In the genomic region with DNA sequence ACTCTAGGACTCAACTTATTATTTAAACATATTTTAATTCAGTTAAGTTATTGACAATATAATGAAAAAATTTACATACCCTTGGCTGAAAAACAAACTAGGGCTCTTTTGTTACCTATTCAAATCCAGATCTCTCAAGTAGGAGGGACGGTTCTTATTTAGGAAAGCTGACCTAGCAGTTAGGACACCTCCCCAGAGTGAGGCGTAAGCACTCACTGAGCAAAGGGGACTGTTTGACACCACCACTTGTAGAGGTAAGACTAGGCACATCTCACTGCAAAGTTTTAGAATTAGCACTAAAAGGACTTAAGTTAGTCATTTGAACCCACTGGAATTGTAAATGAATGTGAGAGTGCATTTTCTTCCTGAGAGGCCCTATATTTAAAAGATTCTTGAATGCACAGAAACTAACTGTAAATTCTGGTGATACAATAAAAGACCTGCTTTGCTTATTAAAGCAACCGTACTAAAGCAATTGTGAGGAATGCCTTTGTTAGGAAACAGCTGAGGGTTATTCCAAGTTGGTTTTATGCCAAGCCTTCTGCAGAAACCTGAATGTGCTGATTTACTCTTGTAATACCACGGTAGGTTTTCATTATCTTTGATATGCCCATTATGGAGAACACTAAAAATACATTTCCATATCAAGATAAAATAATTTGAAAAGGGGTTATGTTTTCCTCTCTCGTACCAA, we compare ENCODE assay signal across 27 cellular contexts. TPM values are rescaled to one million over a fixed set of nuclear protein-coding genes. Genes with fewer than 3 reads are reported as not detected.
DNase-seq lines count a peak whose midpoint lies in the region; ATAC-seq, FAIRE-seq and TF ChIP-seq lines count a peak whose summit lies in the region.
"Had no signal": no experiment of that assay in that cellular context is flagged by ENCODE, and none has a peak within 500 bp of the region (broad histone marks: within the 10 kb centered on the region; RNA-seq: fewer than 3 reads in every experiment).

No MANE protein-coding gene starts in this region.

- no peaks in the 10 kb centered on the region for H3K79me2 ChIP-seq in H1 (ENCODE audit: control insufficient read depth in 1 of 2, insufficient read depth in 2 of 2, low read length in 2 of 2)

- no peak overlapping the region for H3K27ac Mint-ChIP-seq in T-helper 2 cell treated with Interferon-gamma antibody and Interleukin-4, amounts not matched to agents 5 μg/mL and 100 μg/mL, for 36 hours
- H3K27ac Mint-ChIP-seq: activated CD8-positive, alpha-beta T cell treated with anti-CD3 and anti-CD28 coated beads, Interleukin-2, amount 10 ng/mL, durations not matched to agents 7 days and 5 days; B cell had no signal

- H2BK20ac ChIP-seq in H1 (ENCODE audit: low read length), result no peak overlapping the region

- no peak overlapping the region for H4K8ac ChIP-seq in H1 (ENCODE audit: extremely low read depth, insufficient read depth, low read length)

- POLR2A ChIA-PET in H1 (lab: Charles Lee; ENCODE audit: partially characterized antibody), result interaction anchor here (1.3 kb wide), 2 partner anchors 12 to 18 kb away, joined by 3 read pairs; no protein-coding TSS in a partner anchor

- no peak for TF ChIP-seq EP300 in H1 (IDR thresholded peaks at IDR 0.05; ENCODE audit: borderline replicate concordance in 1 of 2, low read depth in 2 of 2, low read length in 2 of 2)
- no peak for TF ChIP-seq EP300 in upper lobe of left lung (IDR thresholded peaks at IDR 0.05)

- CTCF ChIA-PET in H1 (lab: Charles Lee; ENCODE audit: partially characterized antibody), result no interaction called here

- H3K4me2 ChIP-seq in H1 (ENCODE audit: insufficient read depth in 1 of 2, low read depth in 2 of 2, low read length in 2 of 2), result no peak overlapping the region

- H3K36me3 Mint-ChIP-seq in T-helper 2 cell treated with Interferon-gamma antibody and Interleukin-4, amounts not matched to agents 5 μg/mL and 100 μg/mL, for 36 hours (ENCODE audit: low read depth), result peaks cover 56% of the 10 kb centered on the region

- ATAC-seq in GM21360 (IDR thresholded peaks at IDR 0.05; ENCODE audit: unreplicated experiment), result no peak
- no peak for ATAC-seq in upper lobe of left lung (ENCODE audit: low FRiP score in 2 of 2)
- ATAC-seq in sciatic nerve, result no peak
- ATAC-seq: activated CD8-positive, alpha-beta T cell treated with anti-CD3 and anti-CD28 coated beads, Interleukin-2, amount 10 ng/mL, durations not matched to agents 7 days and 5 days; gastrocnemius medialis had no signal

- no peaks in the 10 kb centered on the region for H3K36me3 ChIP-seq in H1 (ENCODE audit: control insufficient read depth in 2 of 4, insufficient read depth in 4 of 4, low read length in 3 of 4)
- peaks cover 5% of the 10 kb centered on the region for H3K36me3 ChIP-seq in muscle layer of colon (ENCODE audit: insufficient read depth, low read length)
- H3K36me3 ChIP-seq in upper lobe of left lung, result peaks cover 0 to 12% (median 0%) of the 10 kb centered on the region in 4 donors
- H3K36me3 ChIP-seq: cardiac muscle cell, gastrocnemius medialis, transverse colon had no signal

- no peaks in the 10 kb centered on the region for H4K20me1 ChIP-seq in H1 (replicated peaks in 1 of 2; ENCODE audit: control insufficient read depth in 1 of 2, insufficient read depth in 2 of 2, low read length in 2 of 2)

- H3K4me3 ChIP-seq in H1 (ENCODE audit: extremely low read depth in 1 of 4, insufficient read depth in 2 of 4, low read depth in 3 of 4, low read length in 4 of 4) (no peak overlapping the region), muscle layer of colon (ENCODE audit: low read depth in 1 of 2, low read length in 2 of 2) (no peak overlapping the region), upper lobe of left lung (no peak overlapping the region)
- H3K4me3 ChIP-seq: cardiac muscle cell, dorsolateral prefrontal cortex, gastrocnemius medialis, GM12878, transverse colon had no signal

- H3K27ac ChIP-seq in H1 (ENCODE audit: low read depth, low read length) (no peak overlapping the region), muscle layer of colon (ENCODE audit: low read depth, low read length) (peak overlapping the region; percentile 42), upper lobe of left lung (no peak overlapping the region)
- H3K27ac ChIP-seq: cardiac muscle cell, dorsolateral prefrontal cortex, gastrocnemius medialis, HL-60 had no signal

- no peak overlapping the region for H2BK5ac ChIP-seq in H1 (ENCODE audit: low read depth, low read length)

- H3K23ac ChIP-seq in H1 (ENCODE audit: insufficient read length), result no peak overlapping the region

- intact Hi-C loops in sciatic nerve (cut with DNase I), result no loop called here

- no peak overlapping the region for H2BK120ac ChIP-seq in H1 (replicated peaks; ENCODE audit: low read depth, low read length)

- H2AK5ac ChIP-seq in H1 (ENCODE audit: low read depth, low read length), result no peak overlapping the region

- peaks cover 0 to 7% (median 2%) of the 10 kb centered on the region in 4 experiments; a peak in 3 of 7 replicates for H3K4me1 ChIP-seq in H1 (replicated peaks in 1 of 4; ENCODE audit: control insufficient read depth in 3 of 4, insufficient read depth in 4 of 4, low read length in 3 of 4)
- peaks cover 13% of the 10 kb centered on the region for H3K4me1 ChIP-seq in muscle layer of colon (ENCODE audit: insufficient read depth, low read length)
- H3K4me1 ChIP-seq in upper lobe of left lung, result no peaks in the 10 kb centered on the region
- H3K4me1 ChIP-seq: gastrocnemius medialis had no signal

- H3K9me3 ChIP-seq in H1 (ENCODE audit: insufficient read depth in 2 of 2, low read depth in 1 of 2, low read length in 1 of 2), result no peaks in the 10 kb centered on the region
- H3K9me3 ChIP-seq in muscle layer of colon (ENCODE audit: low read length), result no peaks in the 10 kb centered on the region
- H3K9me3 ChIP-seq in upper lobe of left lung, result no peaks in the 10 kb centered on the region
- H3K9me3 ChIP-seq: gastrocnemius medialis, transverse colon had no signal

- TF ChIP-seq POLR2A in GM12891 (IDR thresholded peaks at IDR 0.05; ENCODE audit: low read depth, low read length), result no peak
- TF ChIP-seq POLR2A in H1 (IDR thresholded peaks at IDR 0.05; ENCODE audit: control extremely low read depth in 1 of 2, low read depth in 2 of 2, low read length in 2 of 2), result no peak
- no peak for TF ChIP-seq POLR2A in upper lobe of left lung (IDR thresholded peaks at IDR 0.05)

- no peak overlapping the region for H3K4ac ChIP-seq in H1 (replicated peaks; ENCODE audit: insufficient read length, low read depth, low read length)

- H3K27me3 Mint-ChIP-seq in T-helper 2 cell treated with Interferon-gamma antibody and Interleukin-4, amounts not matched to agents 5 μg/mL and 100 μg/mL, for 36 hours (ENCODE audit: low read depth), result no peaks in the 10 kb centered on the region
- H3K27me3 Mint-ChIP-seq: B cell, IgD-negative memory B cell had no signal

- H3K23me2 ChIP-seq in H1 (ENCODE audit: low read depth, low read length), result no peaks in the 10 kb centered on the region

- H3K4me1 Mint-ChIP-seq in T-helper 2 cell treated with Interferon-gamma antibody and Interleukin-4, amounts not matched to agents 5 μg/mL and 100 μg/mL, for 36 hours (ENCODE audit: low read depth), result no peaks in the 10 kb centered on the region

- no peak for TF ChIP-seq CTCF in H1 (IDR thresholded peaks at IDR 0.05; ENCODE audit: control extremely low read depth in 1 of 3, insufficient read depth in 1 of 3, low read depth in 1 of 3, low read length in 3 of 3)
- TF ChIP-seq CTCF in upper lobe of left lung (IDR thresholded peaks at IDR 0.05), result no peak

- FAIRE-seq in GM12891 (lab: Jason Lieb, UNC) (peak; percentile 33), H1 (lab: Jason Lieb, UNC) (peak; percentile 66)
- FAIRE-seq: A204.1, keratinocyte had no signal

- H2BK15ac ChIP-seq in H1 (ENCODE audit: low read length), result no peak overlapping the region

- H2AFZ ChIP-seq in H1 (ENCODE audit: low read length), result no peak overlapping the region

- H3K9me3 Mint-ChIP-seq in T-helper 2 cell treated with Interferon-gamma antibody and Interleukin-4, amounts not matched to agents 5 μg/mL and 100 μg/mL, for 36 hours, result no peaks in the 10 kb centered on the region
- H3K9me3 Mint-ChIP-seq: IgD-negative memory B cell had no signal

- no peak overlapping the region for H3K14ac ChIP-seq in H1 (ENCODE audit: insufficient read length)

- H3K27me3 ChIP-seq in H1 (replicated peaks in 1 of 4; ENCODE audit: control insufficient read depth in 3 of 4, extremely low read depth in 1 of 4, insufficient read depth in 3 of 4, low read length in 3 of 4) (no peaks in the 10 kb centered on the region), muscle layer of colon (ENCODE audit: control insufficient read depth in 1 of 2, insufficient read depth in 2 of 2, low read length in 2 of 2) (no peaks in the 10 kb centered on the region), upper lobe of left lung (no peaks in the 10 kb centered on the region)
- H3K27me3 ChIP-seq: cardiac muscle cell, dorsolateral prefrontal cortex, gastrocnemius medialis, transverse colon had no signal

- H3K18ac ChIP-seq in H1 (ENCODE audit: extremely low read depth, low read length), result no peak overlapping the region

- H3K9ac ChIP-seq in H1 (replicated peaks in 1 of 4; ENCODE audit: extremely low read depth in 1 of 4, low read depth in 3 of 4, low read length in 3 of 4), result no peak overlapping the region
- H3K9ac ChIP-seq in muscle layer of colon (ENCODE audit: low read length), result no peak overlapping the region

- no peak overlapping the region for H2BK12ac ChIP-seq in H1 (ENCODE audit: low read depth, low read length)

- no peaks in the 10 kb centered on the region for H3K79me1 ChIP-seq in H1 (ENCODE audit: low read depth, low read length)

- DNase-seq in GM12891 (ENCODE audit: insufficient read length, low spot score) (no peak), NCI-H345 (lab: John Stamatoyannopoulos, UW) (peak; percentile 13), H1 (ENCODE audit: low read depth in 1 of 2, low spot score in 2 of 2) (no peak), upper lobe of left lung (no peak), sciatic nerve (ENCODE audit: low spot score) (no peak)
- no peak for DNase-seq in T-helper 2 cell treated with Interferon-gamma antibody and Interleukin-4, amounts not matched to agents 5 μg/mL and 100 μg/mL, for 36 hours (ENCODE audit: low spot score)
- DNase-seq: activated CD4-positive, CD25-positive, alpha-beta regulatory T cell treated with anti-CD3 and anti-CD28 coated beads, Interleukin-2, amount 50 U/mL, for 72 hours; activated CD8-positive, alpha-beta T cell treated with anti-CD3 and anti-CD28 coated beads, Interleukin-2, amount 10 ng/mL, durations not matched to agents 7 days and 5 days; activated gamma-delta T cell treated with Interleukin-2 at 50 U/mL for 16 hours; activated T-cell treated with anti-CD3 and anti-CD28 coated beads, Interleukin-2, amount 50 U/mL, for 1 hour; DMS79; dorsolateral prefrontal cortex; gastrocnemius medialis; NCI-H1417 treated with DMSO at 0.1 percent for 48 hours; NCI-H69; nucleus accumbens; stimulated activated CD4-positive, alpha-beta T cell treated with anti-CD3 and anti-CD28 coated beads, Interleukin-12 subunit alpha, Interleukin-12 subunit beta, amount 100 ng/mL, for 4 hours; transverse colon had no signal

- H4K91ac ChIP-seq in H1 (replicated peaks; ENCODE audit: insufficient read length, low read length), result no peak overlapping the region

- peak in 1 of 2 experiments; percentile 11; a peak in 2 of 4 replicates for TF ChIP-seq RAD21 in H1 (IDR thresholded peaks at IDR 0.05 in 1 of 2, conservative IDR thresholded peaks at IDR 0.05 in 1 of 2; ENCODE audit: low read depth in 2 of 2, low read length in 2 of 2)

- H3K56ac ChIP-seq in H1 (replicated peaks; ENCODE audit: insufficient read length, low read depth, low read length), result no peak overlapping the region

- H3K4me3 Mint-ChIP-seq in T-helper 2 cell treated with Interferon-gamma antibody and Interleukin-4, amounts not matched to agents 5 μg/mL and 100 μg/mL, for 36 hours, result no peak overlapping the region
- H3K4me3 Mint-ChIP-seq: activated CD8-positive, alpha-beta T cell treated with anti-CD3 and anti-CD28 coated beads, Interleukin-2, amount 10 ng/mL, durations not matched to agents 7 days and 5 days; B cell; IgD-negative memory B cell had no signal

- H4K5ac ChIP-seq in H1 (ENCODE audit: insufficient read length, low read depth, low read length), result no peak overlapping the region

- 61% methylated on average over 5 of the region's 5 CpGs; no CpG with 5 or more reads in 1 of the 2 experiments for WGBS in H1 (ENCODE audit: extremely low coverage in 1 of 2, insufficient coverage in 1 of 2, insufficient read length in 1 of 2, insufficient replicate concordance in 2 of 2, low coverage in 1 of 2, low lambda C conversion rate in 2 of 2, missing lambda C conversion rate in 1 of 2), 2 experiments
- 62% methylated on average over 5 of the region's 5 CpGs for WGBS in upper lobe of left lung, 2 donors

RNA-seq across cellular contexts. Expression of a gene that starts 16.2 kb away (rescaled TPM):
- 3.8 TPM for polyA plus RNA-seq in GM12891 (2012; ENCODE audit: low read depth, missing spikeins)
- total RNA-seq in H1 (2021; fragmentation: NEBNext Ultra II Directional; extraction: Animal tissue kit (Norgen Biotek cat#: 25700)), result 0.61 and 0.86 TPM in 2 replicates
- 0.46 and 0.65 TPM in 2 replicates for polyA plus RNA-seq in H1 (2011; rRNA removed)
- 0.58 TPM for polyA plus RNA-seq in H1 (2011; cell fraction: cytosol; rRNA removed)
- 0.36 TPM for polyA plus RNA-seq in H1 (2011; cell fraction: nucleus; rRNA removed)
- 0.28 to 0.73 TPM (median 0.41 TPM) in 4 replicates for polyA plus RNA-seq in H1 (2012, experiment 1 of 2)
- polyA plus RNA-seq in H1 (2012, experiment 2 of 2), result 0.07 TPM
- 0.85 TPM for polyA plus RNA-seq in H1 (2013, experiment 1 of 2)
- polyA plus RNA-seq in H1 (2013, experiment 2 of 2), result 0.98 TPM
- polyA minus RNA-seq in H1 (2011; rRNA and poly(A)+ RNA removed), result 0.73 and 1.2 TPM in 2 replicates
- polyA minus RNA-seq in H1 (2011; cell fraction: cytosol; rRNA and poly(A)+ RNA removed), result 0.44 TPM
- polyA minus RNA-seq in H1 (2011; cell fraction: nucleus; rRNA and poly(A)+ RNA removed), result 2.6 TPM
- total RNA-seq in upper lobe of left lung, result 10 to 100 TPM in 2 of 6 donors, 1 to 10 TPM in 4; 2.7 to 17.7 (median 7.3) TPM
- total RNA-seq in sciatic nerve, result 6.4 TPM
